ENCODE assay signal across 8 cellular contexts in genomic region chr10:23343591-23344225, GRCh38. TPM values are rescaled to one million over a fixed set of nuclear protein-coding genes. Genes with fewer than 3 reads are reported as not detected.
DNase-seq lines count a peak whose midpoint lies in the region; ATAC-seq, FAIRE-seq and TF ChIP-seq lines count a peak whose summit lies in the region.

No MANE protein-coding gene starts in this region.

- ATAC-seq in RWPE2 (ENCODE audit: low read depth) = peak; percentile 28; the same call in 2 of the 3 replicates
- ATAC-seq in body of pancreas = peak; percentile 59
- no peak for ATAC-seq in GM18907 (IDR thresholded peaks at IDR 0.05; ENCODE audit: unreplicated experiment)
- no peak for ATAC-seq in HG02840 (IDR thresholded peaks at IDR 0.05; ENCODE audit: low FRiP score, unreplicated experiment)

- H3K9me3 ChIP-seq in RWPE2 (ENCODE audit: severe bottlenecking) (no peaks in the 10 kb centered on the region), body of pancreas (no peaks in the 10 kb centered on the region), keratinocyte (ENCODE audit: control insufficient read depth, low read depth, low read length) (no peaks in the 10 kb centered on the region)

- H3K4me2 ChIP-seq in keratinocyte (ENCODE audit: control insufficient read depth, extremely low read depth, insufficient read depth, low read depth, low read length) = peak overlapping the region; percentile 60

- H3K9me1 ChIP-seq in keratinocyte (ENCODE audit: control insufficient read depth, extremely low read depth, insufficient read depth, low read length) = peaks cover 2% of the 10 kb centered on the region

- no peaks in the 10 kb centered on the region for H3K79me2 ChIP-seq in keratinocyte (ENCODE audit: control insufficient read depth, insufficient read depth, low read length)

- peak overlapping the region; percentile 85 for H3K27ac ChIP-seq in RWPE2 (ENCODE audit: poor library complexity, severe bottlenecking)
- H3K27ac ChIP-seq in body of pancreas = no peak overlapping the region
- no peak overlapping the region for H3K27ac ChIP-seq in keratinocyte (ENCODE audit: control insufficient read depth, insufficient read depth, low read length)

- WGBS in body of pancreas, 2 donors = 13 to 14% methylated on average over 10 to 38 of the region's 48 CpGs

- H3K36me3 ChIP-seq in GM06990 (ENCODE audit: control insufficient read depth, insufficient read depth, low read length) (no peaks in the 10 kb centered on the region), RWPE2 (ENCODE audit: low read depth) (no peaks in the 10 kb centered on the region), body of pancreas (replicated peaks in 1 of 2; ENCODE audit: insufficient read depth in 1 of 2, low read depth in 2 of 2) (no peaks in the 10 kb centered on the region), keratinocyte (ENCODE audit: control insufficient read depth in 2 of 2, extremely low read depth in 1 of 2, insufficient read depth in 2 of 2, low read length in 2 of 2) (no peaks in the 10 kb centered on the region)

- dilution Hi-C loops in keratinocyte (cut with MboI; ENCODE audit: extremely low pct_ligation_motif_present, low sequenced_read_pairs) = no loop called here

- no peak for FAIRE-seq in keratinocyte (lab: Jason Lieb, UNC)

- no peak for DNase-seq in GM06990 (ENCODE audit: extremely low read depth, insufficient read length)
- DNase-seq in RWPE2 (ENCODE audit: low spot score) = peak; percentile 87
- DNase-seq in body of pancreas = peak; percentile 48 to 74 (median 62)
- DNase-seq in keratinocyte (ENCODE audit: low read depth, low spot score) = no peak
- peak; percentile 55 to 61 for DNase-seq in stimulated activated CD4-positive, alpha-beta T cell treated with anti-CD3 and anti-CD28 coated beads, Interleukin-15, amount 100 ng/mL, for 48 hours (ENCODE audit: low read depth in 2 of 2)
- DNase-seq in amniotic stem cell (lab: John Stamatoyannopoulos, UW) = no peak

- H4K20me1 ChIP-seq in keratinocyte (ENCODE audit: control insufficient read depth, extremely low read depth, insufficient read depth, low read length) = no peaks in the 10 kb centered on the region

- TF ChIP-seq CTCF in GM06990 (IDR thresholded peaks at IDR 0.05; ENCODE audit: insufficient read depth, low read length, poor library complexity, severe bottlenecking) = no peak
- TF ChIP-seq CTCF in RWPE2 (IDR thresholded peaks at IDR 0.05; ENCODE audit: poor library complexity, severe bottlenecking) = no peak
- TF ChIP-seq CTCF in body of pancreas (IDR thresholded peaks at IDR 0.05) = no peak
- no peak for TF ChIP-seq CTCF in keratinocyte (optimal IDR thresholded peaks at IDR 0.05 in 1 of 3, IDR thresholded peaks at IDR 0.05 in 1 of 3, conservative IDR thresholded peaks at IDR 0.05 in 1 of 3; ENCODE audit: extremely low read depth in 1 of 3, insufficient read depth in 2 of 3, low read length in 3 of 3)

- H3K4me3 ChIP-seq in GM06990 (replicated peaks; ENCODE audit: low read depth, low read length) (peak overlapping the region; percentile 62), RWPE2 (ENCODE audit: severe bottlenecking) (peak overlapping the region; percentile 26), body of pancreas (no peak overlapping the region), keratinocyte (ENCODE audit: control insufficient read depth in 2 of 3, extremely low read depth in 1 of 3, insufficient read depth in 2 of 3, low read depth in 1 of 3, low read length in 3 of 3) (peak overlapping the region; percentile 23 to 41 (median 38))

- H2AFZ ChIP-seq in keratinocyte (ENCODE audit: control insufficient read depth, low read length) = peak overlapping the region; percentile 58

- no peaks in the 10 kb centered on the region; the same call in 1 of the 2 replicates for H3K27me3 ChIP-seq in GM06990 (replicated peaks; ENCODE audit: control insufficient read depth, insufficient read depth, low read length)
- H3K27me3 ChIP-seq in RWPE2 (ENCODE audit: insufficient read depth, poor library complexity, severe bottlenecking) = no peaks in the 10 kb centered on the region
- H3K27me3 ChIP-seq in body of pancreas = peaks cover 0 to 3% of the 10 kb centered on the region in 2 donors
- H3K27me3 ChIP-seq in keratinocyte (ENCODE audit: control insufficient read depth, extremely low read depth, insufficient read depth, low read length) = no peaks in the 10 kb centered on the region

- intact Hi-C loops in body of pancreas (cut with DNase I) = no loop called here

- H3K4me1 ChIP-seq in RWPE2 (ENCODE audit: insufficient read depth, poor library complexity, severe bottlenecking) = peaks cover 30% of the 10 kb centered on the region
- peaks cover 11% of the 10 kb centered on the region for H3K4me1 ChIP-seq in body of pancreas
- peaks cover 32% of the 10 kb centered on the region for H3K4me1 ChIP-seq in keratinocyte (ENCODE audit: control insufficient read depth, extremely low read depth, insufficient read depth, low read length)

- peak overlapping the region; percentile 76 for H3K9ac ChIP-seq in keratinocyte (ENCODE audit: control insufficient read depth, extremely low read depth, insufficient read depth, low read length)

- no peak for TF ChIP-seq POLR2A in body of pancreas (IDR thresholded peaks at IDR 0.05)

RNA-seq across cellular contexts. Expression of gene C10orf67, which starts 0.9 kb away (rescaled TPM):
- total RNA-seq in body of pancreas = under 1 TPM in 1 of 2 donors, not detected in 1; 0.52 TPM
- polyA plus RNA-seq in keratinocyte = 0.07 to 0.26 TPM (median 0.26 TPM) in 3 replicates
- 6.4 TPM for polyA plus RNA-seq in keratinocyte (2011; ENCODE audit: low read depth)
- polyA plus RNA-seq in keratinocyte (2011; cell fraction: cytosol; rRNA removed) = 0.15 and 0.17 TPM in 2 replicates
- polyA plus RNA-seq in keratinocyte (2011; cell fraction: nucleus; rRNA removed) = 0.37 and 0.45 TPM in 2 replicates
- 0.05 and 2.0 TPM in 2 replicates for polyA plus RNA-seq in keratinocyte (2012; ENCODE audit: low replicate concordance)
- polyA minus RNA-seq in keratinocyte = 0.35 to 0.43 TPM in 2 of 3 replicates, not detected in the other
- polyA minus RNA-seq in keratinocyte (2011; cell fraction: cytosol; rRNA and poly(A)+ RNA removed) = not detected
- 0.23 and 0.42 TPM in 2 replicates for polyA minus RNA-seq in keratinocyte (2011; cell fraction: nucleus; rRNA and poly(A)+ RNA removed)

Comparison
In these comparisons a context has a peak if more than half of its experiments do, and no peak if none do; other contexts are left out.
1. DNase-seq: peak in RWPE2 (single experiment), body of pancreas (4 of 4) and stimulated activated CD4-positive, alpha-beta T cell treated with anti-CD3 and anti-CD28 coated beads, Interleukin-15, amount 100 ng/mL, for 48 hours (2 of 2); none in GM06990 (single experiment), keratinocyte (single experiment) and amniotic stem cell (single experiment).
2. H3K4me3 ChIP-seq: peak in GM06990 (single experiment), RWPE2 (single experiment) and keratinocyte (3 of 3); none in body of pancreas (0 of 2).
3. ATAC-seq: peak in RWPE2 (single experiment) and body of pancreas (single experiment); none in GM18907 (single experiment) and HG02840 (single experiment).